In the genomic region with DNA sequence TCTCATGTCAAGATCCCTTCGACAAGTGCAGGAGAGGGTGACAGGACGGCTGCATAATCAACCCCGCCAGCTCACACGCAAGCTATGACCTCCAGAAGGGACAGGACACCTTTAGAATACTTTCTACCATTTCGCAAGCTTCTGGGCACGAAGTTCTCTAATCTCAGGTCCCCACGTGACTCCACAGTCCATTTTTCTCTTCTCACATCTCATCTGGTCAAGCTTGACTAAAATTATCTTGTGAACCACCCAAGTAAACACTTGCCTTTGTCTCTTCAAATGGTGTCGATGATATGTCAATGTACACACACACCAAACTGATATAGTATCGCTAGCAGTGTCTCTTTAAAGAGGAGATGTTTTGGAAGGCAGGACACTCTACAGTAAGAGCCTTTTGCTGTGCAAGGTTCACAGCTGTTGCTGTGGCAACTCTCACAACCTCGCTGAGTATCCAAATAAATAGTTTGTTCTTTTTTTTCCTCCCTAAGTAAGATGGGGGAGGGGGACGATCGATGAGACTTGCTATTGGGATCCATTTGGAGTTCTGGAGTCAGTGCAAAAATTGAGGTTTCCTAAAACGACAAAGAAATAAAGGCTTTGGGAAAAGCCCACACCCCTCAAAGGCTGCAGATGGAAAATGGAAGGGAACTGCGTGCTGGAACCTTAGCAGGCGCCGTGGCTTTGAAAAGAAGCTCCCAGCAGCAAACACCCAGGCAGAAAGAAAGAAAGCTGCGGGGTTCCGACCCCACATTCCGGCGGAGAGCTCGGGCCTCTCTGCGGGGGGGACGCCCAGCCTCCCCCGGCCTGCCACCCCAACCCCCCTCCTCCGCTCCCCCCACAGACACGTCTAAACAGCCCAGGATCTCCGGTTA, we compare ENCODE assay signal across 9 cellular contexts.
DNase-seq lines count a peak whose midpoint lies in the region; ATAC-seq, FAIRE-seq and TF ChIP-seq lines count a peak whose summit lies in the region.
"Had no signal": no experiment of that assay in that cellular context is flagged by ENCODE, and none has a peak within 500 bp of the region (broad histone marks: within the 10 kb centered on the region; RNA-seq: fewer than 3 reads in every experiment).

No MANE protein-coding gene starts in this region.

- H3K4me3 ChIP-seq in fibroblast of lung (replicated peaks in 1 of 4; ENCODE audit: control extremely low read depth in 1 of 4, insufficient read depth in 1 of 4, low read depth in 3 of 4, low read length in 4 of 4) (peak overlapping the region; percentile 42 to 74 (median 52)), neuron (ENCODE audit: low read length) (peak overlapping the region; percentile 32)

- peak; percentile 76 for DNase-seq in AG20443 (ENCODE audit: low spot score)
- DNase-seq in NCI-H774 (lab: John Stamatoyannopoulos, UW), result peak; percentile 14
- peak; percentile 36 to 83 for DNase-seq in fibroblast of lung (ENCODE audit: low read depth in 2 of 2)
- DNase-seq in HTR-8/SVneo (ENCODE audit: insufficient read length, low spot score), result no peak
- DNase-seq in activated T-cell treated with anti-CD3 and anti-CD28 coated beads, Interleukin-2, amount 50 U/mL, for 4 hours, result no peak
- no peak for DNase-seq in cerebellum (ENCODE audit: low spot score)
- no peak for DNase-seq in activated CD8-positive, alpha-beta memory T cell treated with anti-CD3 and anti-CD28 coated beads, Interleukin-2, amount 10 ng/mL, durations not matched to agents 7 days and 5 days

- H3K4me1 ChIP-seq in fibroblast of lung (ENCODE audit: control insufficient read depth, extremely low read depth, insufficient read depth, low read length) (no peaks in the 10 kb centered on the region), neuron (ENCODE audit: insufficient read depth, low read length) (peaks cover 30% of the 10 kb centered on the region)

- TF ChIP-seq CTCF in fibroblast of lung (conservative IDR thresholded peaks at IDR 0.05 in 1 of 2, IDR thresholded peaks at IDR 0.05 in 1 of 2; ENCODE audit: low read depth in 1 of 2, low read length in 2 of 2), result no peak

- no peaks in the 10 kb centered on the region for H3K9me3 ChIP-seq in fibroblast of lung (ENCODE audit: control insufficient read depth, insufficient read depth, low read depth, low read length)
- H3K9me3 ChIP-seq in neuron (ENCODE audit: low read length), result no peaks in the 10 kb centered on the region

- peaks cover 21% of the 10 kb centered on the region for H3K27me3 Mint-ChIP-seq in activated T-cell treated with anti-CD3 and anti-CD28 coated beads, Interleukin-2, amount 50 U/mL, for 4 hours (ENCODE audit: low read depth)
- H3K27me3 Mint-ChIP-seq in activated CD8-positive, alpha-beta memory T cell treated with anti-CD3 and anti-CD28 coated beads, Interleukin-2, amount 10 ng/mL, durations not matched to agents 7 days and 5 days, result peaks cover 14% of the 10 kb centered on the region

- no peak overlapping the region for H3K4me3 Mint-ChIP-seq in activated T-cell treated with anti-CD3 and anti-CD28 coated beads, Interleukin-2, amount 50 U/mL, for 4 hours
- no peak overlapping the region for H3K4me3 Mint-ChIP-seq in activated CD8-positive, alpha-beta memory T cell treated with anti-CD3 and anti-CD28 coated beads, Interleukin-2, amount 10 ng/mL, durations not matched to agents 7 days and 5 days
- H3K4me3 Mint-ChIP-seq: T-helper 1 cell treated with Interleukin-12 subunit alpha and Interleukin-12 subunit beta and Interleukin-4 antibody, amounts not matched to agents 30 μg/mL and 1 μg/mL, for 36 hours had no signal

- FAIRE-seq in HTR-8/SVneo (lab: Jason Lieb, UNC), result no peak

- no peak overlapping the region for H3K27ac Mint-ChIP-seq in activated CD8-positive, alpha-beta memory T cell treated with anti-CD3 and anti-CD28 coated beads, Interleukin-2, amount 10 ng/mL, durations not matched to agents 7 days and 5 days
- H3K27ac Mint-ChIP-seq: T-helper 1 cell treated with Interleukin-12 subunit alpha and Interleukin-12 subunit beta and Interleukin-4 antibody, amounts not matched to agents 30 μg/mL and 1 μg/mL, for 36 hours had no signal

- peaks cover 22% of the 10 kb centered on the region for H3K27me3 ChIP-seq in fibroblast of lung (ENCODE audit: control insufficient read depth, insufficient read depth, low read length)
- no peaks in the 10 kb centered on the region for H3K27me3 ChIP-seq in neuron (ENCODE audit: insufficient read depth, low read length)

- H3K36me3 Mint-ChIP-seq in activated T-cell treated with anti-CD3 and anti-CD28 coated beads, Interleukin-2, amount 50 U/mL, for 4 hours (ENCODE audit: insufficient read depth), result no peaks in the 10 kb centered on the region
- no peaks in the 10 kb centered on the region for H3K36me3 Mint-ChIP-seq in activated CD8-positive, alpha-beta memory T cell treated with anti-CD3 and anti-CD28 coated beads, Interleukin-2, amount 10 ng/mL, durations not matched to agents 7 days and 5 days

- no peak for ATAC-seq in activated T-cell treated with anti-CD3 and anti-CD28 coated beads, Interleukin-2, amount 50 U/mL, for 4 hours
- no peak for ATAC-seq in activated CD8-positive, alpha-beta memory T cell treated with anti-CD3 and anti-CD28 coated beads, Interleukin-2, amount 10 ng/mL, durations not matched to agents 7 days and 5 days

- no peaks in the 10 kb centered on the region for H3K36me3 ChIP-seq in fibroblast of lung (ENCODE audit: control insufficient read depth, insufficient read depth, low read length)
- H3K36me3 ChIP-seq in neuron (ENCODE audit: insufficient read depth, low read length), result no peaks in the 10 kb centered on the region

- peak overlapping the region; percentile 34 for H3K9ac ChIP-seq in fibroblast of lung (ENCODE audit: insufficient read depth, low read length)

- H3K4me2 ChIP-seq in fibroblast of lung (ENCODE audit: extremely low read depth, insufficient read depth, low read length), result peak overlapping the region; percentile 91

- no peaks in the 10 kb centered on the region for H4K20me1 ChIP-seq in fibroblast of lung (ENCODE audit: control insufficient read depth, extremely low read depth, insufficient read depth, low read length)

- H3K79me2 ChIP-seq in fibroblast of lung (ENCODE audit: control insufficient read depth, insufficient read depth, low read length), result no peaks in the 10 kb centered on the region

- H3K9me3 Mint-ChIP-seq in activated T-cell treated with anti-CD3 and anti-CD28 coated beads, Interleukin-2, amount 50 U/mL, for 4 hours, result no peaks in the 10 kb centered on the region
- H3K9me3 Mint-ChIP-seq in activated CD8-positive, alpha-beta memory T cell treated with anti-CD3 and anti-CD28 coated beads, Interleukin-2, amount 10 ng/mL, durations not matched to agents 7 days and 5 days (ENCODE audit: low read depth), result no peaks in the 10 kb centered on the region
- H3K9me3 Mint-ChIP-seq: T-helper 1 cell treated with Interleukin-12 subunit alpha and Interleukin-12 subunit beta and Interleukin-4 antibody, amounts not matched to agents 30 μg/mL and 1 μg/mL, for 36 hours had no signal

- CTCF ChIA-PET in activated CD8-positive, alpha-beta memory T cell treated with anti-CD3 and anti-CD28 coated beads, Interleukin-2, amount 10 ng/mL, durations not matched to agents 7 days and 5 days (lab: Charles Lee), result no interaction called here

- H3K27ac ChIP-seq in fibroblast of lung (ENCODE audit: insufficient read depth, low read length), result peak overlapping the region; percentile 20

- peaks cover 6% of the 10 kb centered on the region for H3K4me1 Mint-ChIP-seq in activated T-cell treated with anti-CD3 and anti-CD28 coated beads, Interleukin-2, amount 50 U/mL, for 4 hours (ENCODE audit: low read depth)
- no peaks in the 10 kb centered on the region for H3K4me1 Mint-ChIP-seq in activated CD8-positive, alpha-beta memory T cell treated with anti-CD3 and anti-CD28 coated beads, Interleukin-2, amount 10 ng/mL, durations not matched to agents 7 days and 5 days

- H2AFZ ChIP-seq in fibroblast of lung (ENCODE audit: low read length) (peak overlapping the region; percentile 56), neuron (ENCODE audit: low read depth, low read length) (peak overlapping the region; percentile 4)

Comparison
In these comparisons a context has a peak if more than half of its experiments do, and no peak if none do; other contexts are left out.
1. DNase-seq: peak in AG20443 (single experiment), NCI-H774 (single experiment) and fibroblast of lung (2 of 2); none in HTR-8/SVneo (single experiment), activated T-cell treated with anti-CD3 and anti-CD28 coated beads, Interleukin-2, amount 50 U/mL, for 4 hours (single experiment), cerebellum (single experiment) and activated CD8-positive, alpha-beta memory T cell treated with anti-CD3 and anti-CD28 coated beads, Interleukin-2, amount 10 ng/mL, durations not matched to agents 7 days and 5 days (single experiment).